In genomic region chr17:7440823-7441174, GRCh38 we compare ENCODE assay signal across 2 cellular contexts.
TF ChIP-seq lines count a peak whose summit lies in the region.

No MANE protein-coding gene starts in this region.

TF ChIP-seq in IMR-90, 13 proteins besides CTCF, POLR2A, EP300 and RAD21:
- no peak for TF ChIP-seq MXI1 (IDR thresholded peaks at IDR 0.05; ENCODE audit: borderline replicate concordance, low read depth, low read length)
- peak; percentile 7; the same call in 1 of the 2 replicates for TF ChIP-seq NFE2L2 (IDR thresholded peaks at IDR 0.05; ENCODE audit: low read depth, low read length)
- TF ChIP-seq, protein P1, sequence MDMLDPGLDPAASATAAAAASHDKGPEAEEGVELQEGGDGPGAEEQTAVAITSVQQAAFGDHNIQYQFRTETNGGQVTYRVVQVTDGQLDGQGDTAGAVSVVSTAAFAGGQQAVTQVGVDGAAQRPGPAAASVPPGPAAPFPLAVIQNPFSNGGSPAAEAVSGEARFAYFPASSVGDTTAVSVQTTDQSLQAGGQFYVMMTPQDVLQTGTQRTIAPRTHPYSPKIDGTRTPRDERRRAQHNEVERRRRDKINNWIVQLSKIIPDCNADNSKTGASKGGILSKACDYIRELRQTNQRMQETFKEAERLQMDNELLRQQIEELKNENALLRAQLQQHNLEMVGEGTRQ (IDR thresholded peaks at IDR 0.05; ENCODE audit: low read depth, low read length): no peak
- peak; percentile 88 for TF ChIP-seq MAFK (IDR thresholded peaks at IDR 0.05; ENCODE audit: low read depth, low read length)

TF ChIP-seq in K562, 482 proteins besides CTCF, POLR2A, EP300 and RAD21:
- TF ChIP-seq PTTG1 (tag; IDR thresholded peaks at IDR 0.05; ENCODE audit: low read depth) (no peak), NFIC (IDR thresholded peaks at IDR 0.05) (peak; percentile 6; the same call in 1 of the 2 replicates), TBL1XR1 (IDR thresholded peaks at IDR 0.05; ENCODE audit: low read length in 2 of 2) (no peak), ZBTB7A (IDR thresholded peaks at IDR 0.05; ENCODE audit: borderline replicate concordance, control insufficient read depth, low read depth, low read length) (0 out of 2 replicates have a peak, but pooled peaks have one; percentile 7), ZNF133 (CRISPR knock-in tag; IDR thresholded peaks at IDR 0.05) (no peak), NFE2 (IDR thresholded peaks at IDR 0.05; ENCODE audit: low read depth) (peak; percentile 75), MYC (IDR thresholded peaks at IDR 0.05; ENCODE audit: low read depth, low read length) (no peak), MYC (CRISPR knock-in tag; IDR thresholded peaks at IDR 0.05; ENCODE audit: borderline replicate concordance, low read depth) (no peak), MAFK (IDR thresholded peaks at IDR 0.05; ENCODE audit: low read length) (peak; percentile 80), C11orf30 (IDR thresholded peaks at IDR 0.05; ENCODE audit: low read depth) (peak; percentile 97), CBFA2T3 (IDR thresholded peaks at IDR 0.05) (peak; percentile 4; the same call in 1 of the 2 replicates), ZNF212 (CRISPR knock-in tag; IDR thresholded peaks at IDR 0.05) (no peak), FOSL1 (tag; conservative IDR thresholded peaks at IDR 0.05) (0 out of 2 replicates have a peak, but pooled peaks have one; percentile 24), ZNF655 (CRISPR knock-in tag; IDR thresholded peaks at IDR 0.05) (no peak), ZNF740 (CRISPR knock-in tag; IDR thresholded peaks at IDR 0.05) (0 out of 2 replicates have a peak, but pooled peaks have one; percentile 39), ZNF740 (tag; IDR thresholded peaks at IDR 0.05) (no peak), MCM5 (IDR thresholded peaks at IDR 0.05; ENCODE audit: low read depth) (no peak), HSF4 (CRISPR knock-in tag; IDR thresholded peaks at IDR 0.05; ENCODE audit: borderline replicate concordance) (no peak), MEIS2 (IDR thresholded peaks at IDR 0.05; ENCODE audit: partially characterized antibody) (peak; percentile 69), MAFF (IDR thresholded peaks at IDR 0.05; ENCODE audit: low read length) (peak; percentile 53; the same call in 1 of the 2 replicates), RFX7 (CRISPR knock-in tag; IDR thresholded peaks at IDR 0.05) (no peak), XRCC4 (IDR thresholded peaks at IDR 0.05; ENCODE audit: extremely low read depth, insufficient read depth, insufficient read length) (no peak), SMAD4 (CRISPR knock-in tag; conservative IDR thresholded peaks at IDR 0.05) (peak; percentile 67; the same call in 1 of the 2 replicates), JUND (IDR thresholded peaks at IDR 0.05; ENCODE audit: borderline replicate concordance, low read depth, low read length) (0 out of 2 replicates have a peak, but pooled peaks have one; percentile 12), JUND (tag; IDR thresholded peaks at IDR 0.05; ENCODE audit: borderline replicate concordance, low read depth, low read length) (no peak), ZNF316 (IDR thresholded peaks at IDR 0.05) (peak; percentile 97), MTA1 (IDR thresholded peaks at IDR 0.05; ENCODE audit: borderline replicate concordance) (peak; percentile 56; the same call in 1 of the 2 replicates), ARID1B (IDR thresholded peaks at IDR 0.05) (0 out of 2 replicates have a peak, but pooled peaks have one; percentile 19), BRD9 (IDR thresholded peaks at IDR 0.05; ENCODE audit: low read depth, partially characterized antibody) (no peak), VEZF1 (CRISPR knock-in tag; IDR thresholded peaks at IDR 0.05) (peak; percentile 27; the same call in 1 of the 2 replicates), MAFG (tag; conservative IDR thresholded peaks at IDR 0.05) (peak; percentile 87)
- TF ChIP-seq, protein P2, sequence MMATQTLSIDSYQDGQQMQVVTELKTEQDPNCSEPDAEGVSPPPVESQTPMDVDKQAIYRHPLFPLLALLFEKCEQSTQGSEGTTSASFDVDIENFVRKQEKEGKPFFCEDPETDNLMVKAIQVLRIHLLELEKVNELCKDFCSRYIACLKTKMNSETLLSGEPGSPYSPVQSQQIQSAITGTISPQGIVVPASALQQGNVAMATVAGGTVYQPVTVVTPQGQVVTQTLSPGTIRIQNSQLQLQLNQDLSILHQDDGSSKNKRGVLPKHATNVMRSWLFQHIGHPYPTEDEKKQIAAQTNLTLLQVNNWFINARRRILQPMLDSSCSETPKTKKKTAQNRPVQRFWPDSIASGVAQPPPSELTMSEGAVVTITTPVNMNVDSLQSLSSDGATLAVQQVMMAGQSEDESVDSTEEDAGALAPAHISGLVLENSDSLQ (IDR thresholded peaks at IDR 0.05): peak; percentile 74
- TF ChIP-seq, protein P3, sequence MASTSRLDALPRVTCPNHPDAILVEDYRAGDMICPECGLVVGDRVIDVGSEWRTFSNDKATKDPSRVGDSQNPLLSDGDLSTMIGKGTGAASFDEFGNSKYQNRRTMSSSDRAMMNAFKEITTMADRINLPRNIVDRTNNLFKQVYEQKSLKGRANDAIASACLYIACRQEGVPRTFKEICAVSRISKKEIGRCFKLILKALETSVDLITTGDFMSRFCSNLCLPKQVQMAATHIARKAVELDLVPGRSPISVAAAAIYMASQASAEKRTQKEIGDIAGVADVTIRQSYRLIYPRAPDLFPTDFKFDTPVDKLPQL (IDR thresholded peaks at IDR 0.05; ENCODE audit: extremely low read depth, insufficient read length): no peak
- TF ChIP-seq, protein P4, sequence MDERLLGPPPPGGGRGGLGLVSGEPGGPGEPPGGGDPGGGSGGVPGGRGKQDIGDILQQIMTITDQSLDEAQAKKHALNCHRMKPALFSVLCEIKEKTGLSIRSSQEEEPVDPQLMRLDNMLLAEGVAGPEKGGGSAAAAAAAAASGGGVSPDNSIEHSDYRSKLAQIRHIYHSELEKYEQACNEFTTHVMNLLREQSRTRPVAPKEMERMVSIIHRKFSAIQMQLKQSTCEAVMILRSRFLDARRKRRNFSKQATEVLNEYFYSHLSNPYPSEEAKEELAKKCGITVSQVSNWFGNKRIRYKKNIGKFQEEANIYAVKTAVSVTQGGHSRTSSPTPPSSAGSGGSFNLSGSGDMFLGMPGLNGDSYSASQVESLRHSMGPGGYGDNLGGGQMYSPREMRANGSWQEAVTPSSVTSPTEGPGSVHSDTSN (CRISPR knock-in tag; IDR thresholded peaks at IDR 0.05; ENCODE audit: low read depth): no peak
- TF ChIP-seq, protein P4 (tag; conservative IDR thresholded peaks at IDR 0.05; ENCODE audit: low read depth): peak; percentile 72
- TF ChIP-seq, protein P5, sequence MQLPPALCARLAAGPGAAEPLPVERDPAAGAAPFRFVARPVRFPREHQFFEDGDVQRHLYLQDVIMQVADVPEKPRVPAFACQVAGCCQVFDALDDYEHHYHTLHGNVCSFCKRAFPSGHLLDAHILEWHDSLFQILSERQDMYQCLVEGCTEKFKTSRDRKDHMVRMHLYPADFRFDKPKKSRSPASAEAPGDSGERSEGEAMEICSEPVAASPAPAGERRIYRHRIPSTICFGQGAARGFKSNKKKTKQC (CRISPR knock-in tag; IDR thresholded peaks at IDR 0.05): 0 out of 2 replicates have a peak, but pooled peaks have one; percentile 41
- TF ChIP-seq, protein P6, sequence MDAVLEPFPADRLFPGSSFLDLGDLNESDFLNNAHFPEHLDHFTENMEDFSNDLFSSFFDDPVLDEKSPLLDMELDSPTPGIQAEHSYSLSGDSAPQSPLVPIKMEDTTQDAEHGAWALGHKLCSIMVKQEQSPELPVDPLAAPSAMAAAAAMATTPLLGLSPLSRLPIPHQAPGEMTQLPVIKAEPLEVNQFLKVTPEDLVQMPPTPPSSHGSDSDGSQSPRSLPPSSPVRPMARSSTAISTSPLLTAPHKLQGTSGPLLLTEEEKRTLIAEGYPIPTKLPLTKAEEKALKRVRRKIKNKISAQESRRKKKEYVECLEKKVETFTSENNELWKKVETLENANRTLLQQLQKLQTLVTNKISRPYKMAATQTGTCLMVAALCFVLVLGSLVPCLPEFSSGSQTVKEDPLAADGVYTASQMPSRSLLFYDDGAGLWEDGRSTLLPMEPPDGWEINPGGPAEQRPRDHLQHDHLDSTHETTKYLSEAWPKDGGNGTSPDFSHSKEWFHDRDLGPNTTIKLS (IDR thresholded peaks at IDR 0.05; ENCODE audit: borderline replicate concordance, low read depth): peak; percentile 68; the same call in 1 of the 2 replicates
